In the genomic region with DNA sequence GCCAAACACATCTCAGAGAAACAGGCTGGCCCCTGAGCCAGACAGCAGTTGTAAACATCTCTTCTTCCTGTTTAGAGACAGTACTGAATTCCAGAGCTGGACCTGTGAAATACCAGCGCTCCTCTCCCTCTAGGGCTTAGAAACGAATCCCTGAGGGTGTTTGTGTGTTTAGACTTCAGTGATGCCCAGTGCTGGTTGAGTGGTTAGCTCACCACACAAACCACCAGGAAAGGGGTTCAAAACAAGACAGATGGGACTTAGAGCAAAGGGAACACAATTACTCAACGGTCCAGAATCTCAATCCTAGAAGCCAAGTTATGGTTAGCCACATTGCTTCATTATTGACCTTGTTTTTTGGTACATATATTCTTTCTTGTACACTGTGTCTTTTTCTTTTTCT, we compare ENCODE assay signal across 9 cellular contexts.
A peak's percentile ranks its signal among the peaks of the same experiment; 100 is the strongest.
DNase-seq lines count a peak whose midpoint lies in the region; ATAC-seq, FAIRE-seq and TF ChIP-seq lines count a peak whose summit lies in the region.
"Had no signal": no experiment of that assay in that cellular context is flagged by ENCODE, and none has a peak within 500 bp of the region (broad histone marks: within the 10 kb centered on the region; RNA-seq: fewer than 3 reads in every experiment).

No MANE protein-coding gene starts in this region.

- H3K9me3 ChIP-seq in SJSA1 (replicated peaks): no peaks in the 10 kb centered on the region

- no peak for TF ChIP-seq POLR2A in erythroblast (IDR thresholded peaks at IDR 0.05; ENCODE audit: low read length)

- peak; percentile 53 for ATAC-seq in HG02884 (IDR thresholded peaks at IDR 0.05; ENCODE audit: unreplicated experiment)

- H3K4me1 ChIP-seq in SJSA1 (replicated peaks): peaks cover 82% of the 10 kb centered on the region

- peak overlapping the region; percentile 71 for H3K27ac ChIP-seq in SJSA1
- H3K27ac ChIP-seq: SK-N-MC had no signal

- DNase-seq in GM18507 (ENCODE audit: extremely low spot score, insufficient read length, low read depth) (peak; percentile 25), SJSA1 (ENCODE audit: low read depth in 1 of 2, low spot score in 2 of 2) (peak; percentile 93 to 97), kidney epithelial cell (ENCODE audit: low read depth) (peak; percentile 93), DMS 273 treated with DMSO at 0.1 percent for 48 hours (lab: John Stamatoyannopoulos, UW) (no peak), urothelium cell line (ENCODE audit: low spot score) (no peak), erythroblast (lab: John Stamatoyannopoulos, UW) (no peak)
- DNase-seq in activated CD4-positive, alpha-beta T cell treated with anti-CD3 and anti-CD28 coated beads for 1 hour: no peak

- FAIRE-seq in GM18507 (lab: Jason Lieb, UNC) (peak; percentile 87), urothelium cell line (lab: Jason Lieb, UNC) (no peak)

- H3K4me3 ChIP-seq in SJSA1 (no peak overlapping the region), kidney epithelial cell (ENCODE audit: low read depth, low read length) (no peak overlapping the region)
- H3K4me3 ChIP-seq: SK-N-MC had no signal

- H3K27me3 ChIP-seq in SJSA1 (replicated peaks) (no peaks in the 10 kb centered on the region), kidney epithelial cell (ENCODE audit: control insufficient read depth, insufficient read depth, low read length) (no peaks in the 10 kb centered on the region)

- no peaks in the 10 kb centered on the region for H3K36me3 ChIP-seq in SJSA1
- no peaks in the 10 kb centered on the region for H3K36me3 ChIP-seq in kidney epithelial cell (ENCODE audit: control insufficient read depth, insufficient read depth, low read length)

- TF ChIP-seq CTCF in kidney epithelial cell (IDR thresholded peaks at IDR 0.05; ENCODE audit: insufficient read depth, low read length, poor library complexity, severe bottlenecking): no peak

Comparison
In these comparisons a context has a peak if more than half of its experiments do, and no peak if none do; other contexts are left out.
1. DNase-seq: peak in GM18507 (single experiment), SJSA1 (2 of 2) and kidney epithelial cell (single experiment); none in activated CD4-positive, alpha-beta T cell treated with anti-CD3 and anti-CD28 coated beads for 1 hour (single experiment), DMS 273 treated with DMSO at 0.1 percent for 48 hours (single experiment), urothelium cell line (single experiment) and erythroblast (0 of 2).